11 cellular contexts compared by ENCODE assay signal in genomic region chr2:130229161-130229510, GRCh38. TPM values are rescaled to one million over a fixed set of nuclear protein-coding genes. Genes with fewer than 3 reads are reported as not detected.
A peak's percentile ranks its signal among the peaks of the same experiment; 100 is the strongest.
DNase-seq lines count a peak whose midpoint lies in the region; ATAC-seq and TF ChIP-seq lines count a peak whose summit lies in the region.
"Not testable (repeated sequence)": the region's sequence is repeated elsewhere in the genome, so short reads cannot be mapped to it uniquely, and the experiment has no call there.
"Had no signal": no experiment of that assay in that cellular context is flagged by ENCODE, and none has a peak within 500 bp of the region (broad histone marks: within the 10 kb centered on the region; RNA-seq: fewer than 3 reads in every experiment).

No MANE protein-coding gene starts in this region.

- not testable (repeated sequence) for H3K36me3 Mint-ChIP-seq in activated B cell treated with CpG ODN at 0.5 μM for 24 hours (ENCODE audit: low read depth); activated T-helper 2 cell treated with anti-CD3 and anti-CD28 coated beads, Interferon-gamma antibody, Interleukin-2, Interleukin-4, amounts not matched to agents 10 μg/mL and 5 μg/mL and 100 μg/mL, durations not matched to agents 14 hours and 24 hours and 36 hours (ENCODE audit: low read depth); natural killer cell treated with Interleukin-12 subunit alpha and Interleukin-12 subunit beta and Interleukin-15 and Interleukin-18, amount 100 ng/mL, for 72 hours

- TF ChIP-seq CTCF in activated B cell treated with CpG ODN at 0.5 μM for 24 hours (IDR thresholded peaks at IDR 0.05): not testable (repeated sequence)

- not testable (repeated sequence) for H3K27ac Mint-ChIP-seq in activated B cell treated with CpG ODN at 0.5 μM for 24 hours; activated T-helper 2 cell treated with anti-CD3 and anti-CD28 coated beads, Interferon-gamma antibody, Interleukin-2, Interleukin-4, amounts not matched to agents 10 μg/mL and 5 μg/mL and 100 μg/mL, durations not matched to agents 14 hours and 24 hours and 36 hours; natural killer cell treated with Interleukin-12 subunit alpha and Interleukin-12 subunit beta and Interleukin-15 and Interleukin-18, amount 100 ng/mL, for 72 hours

- not testable (repeated sequence) for H3K4me3 Mint-ChIP-seq in activated B cell treated with CpG ODN at 0.5 μM for 24 hours; natural killer cell treated with Interleukin-12 subunit alpha and Interleukin-12 subunit beta and Interleukin-15 and Interleukin-18, amount 100 ng/mL, for 72 hours
- H3K4me3 Mint-ChIP-seq in activated T-helper 2 cell treated with anti-CD3 and anti-CD28 coated beads, Interferon-gamma antibody, Interleukin-2, Interleukin-4, amounts not matched to agents 10 μg/mL and 5 μg/mL and 100 μg/mL, durations not matched to agents 14 hours and 24 hours and 36 hours (ENCODE audit: low read depth): peak overlapping the region; percentile 72

- intact Hi-C loops in activated B cell treated with CpG ODN at 0.5 μM for 24 hours (cut with micrococcal nuclease); activated T-helper 2 cell treated with anti-CD3 and anti-CD28 coated beads, Interferon-gamma antibody, Interleukin-2, Interleukin-4, amounts not matched to agents 10 μg/mL and 5 μg/mL and 100 μg/mL, durations not matched to agents 14 hours and 24 hours and 36 hours (cut with micrococcal nuclease); left cardiac atrium (cut with DNase I): not testable (repeated sequence)

- POLR2A ChIA-PET in activated B cell treated with CpG ODN at 0.5 μM for 24 hours (lab: Charles Lee): not testable (repeated sequence)

- DNase-seq in COLO668 (lab: John Stamatoyannopoulos, UW; ENCODE audit: unreplicated experiment) (peak; percentile 75), dermis microvascular lymphatic vessel endothelial cell (ENCODE audit: low read depth in 2 of 2) (peak; percentile 3 to 11), left cardiac atrium (peak; percentile 32)
- not testable (repeated sequence) for DNase-seq in activated B cell treated with CpG ODN at 0.5 μM for 24 hours
- peak; percentile 62 for DNase-seq in activated T-helper 2 cell treated with anti-CD3 and anti-CD28 coated beads, Interferon-gamma antibody, Interleukin-2, Interleukin-4, amounts not matched to agents 10 μg/mL and 5 μg/mL and 100 μg/mL, durations not matched to agents 14 hours and 24 hours and 36 hours (ENCODE audit: low spot score)
- DNase-seq in natural killer cell treated with Interleukin-12 subunit alpha and Interleukin-12 subunit beta and Interleukin-15 and Interleukin-18, amount 100 ng/mL, for 72 hours (ENCODE audit: low spot score): peak; percentile 65
- peak; percentile 17 for DNase-seq in stimulated activated naive CD8-positive, alpha-beta T cell treated with anti-CD3 and anti-CD28 coated beads, Interleukin-15, Interleukin-2, amounts not matched to agents 100 U/mL and 50 U/mL, for 24 hours

- not testable (repeated sequence) for H3K27me3 Mint-ChIP-seq in activated B cell treated with CpG ODN at 0.5 μM for 24 hours; activated T-helper 2 cell treated with anti-CD3 and anti-CD28 coated beads, Interferon-gamma antibody, Interleukin-2, Interleukin-4, amounts not matched to agents 10 μg/mL and 5 μg/mL and 100 μg/mL, durations not matched to agents 14 hours and 24 hours and 36 hours (ENCODE audit: low read depth)
- peaks cover 0 to 13% of the 10 kb centered on the region in 2 donors for H3K27me3 Mint-ChIP-seq in natural killer cell treated with Interleukin-12 subunit alpha and Interleukin-12 subunit beta and Interleukin-15 and Interleukin-18, amount 100 ng/mL, for 72 hours

- CTCF ChIA-PET in activated B cell treated with CpG ODN at 0.5 μM for 24 hours (lab: Charles Lee): not testable (repeated sequence)

- H3K4me1 Mint-ChIP-seq in activated B cell treated with CpG ODN at 0.5 μM for 24 hours; activated T-helper 2 cell treated with anti-CD3 and anti-CD28 coated beads, Interferon-gamma antibody, Interleukin-2, Interleukin-4, amounts not matched to agents 10 μg/mL and 5 μg/mL and 100 μg/mL, durations not matched to agents 14 hours and 24 hours and 36 hours (ENCODE audit: low read depth); natural killer cell treated with Interleukin-12 subunit alpha and Interleukin-12 subunit beta and Interleukin-15 and Interleukin-18, amount 100 ng/mL, for 72 hours (ENCODE audit: low read depth in 2 of 2): not testable (repeated sequence)

- H3K9me3 Mint-ChIP-seq in activated B cell treated with CpG ODN at 0.5 μM for 24 hours; activated T-helper 2 cell treated with anti-CD3 and anti-CD28 coated beads, Interferon-gamma antibody, Interleukin-2, Interleukin-4, amounts not matched to agents 10 μg/mL and 5 μg/mL and 100 μg/mL, durations not matched to agents 14 hours and 24 hours and 36 hours; natural killer cell treated with Interleukin-12 subunit alpha and Interleukin-12 subunit beta and Interleukin-15 and Interleukin-18, amount 100 ng/mL, for 72 hours: not testable (repeated sequence)

- ATAC-seq in HG02798 (IDR thresholded peaks at IDR 0.05; ENCODE audit: poor library complexity, unreplicated experiment) (peak; percentile 55), activated B cell treated with CpG ODN at 0.5 μM for 24 hours (ENCODE audit: low read depth) (peak; percentile 10), left cardiac atrium (peak; percentile 89 to 95)
- ATAC-seq in natural killer cell treated with Interleukin-12 subunit alpha and Interleukin-12 subunit beta and Interleukin-15 and Interleukin-18, amount 100 ng/mL, for 72 hours: peak; percentile 40 to 81
- peak; percentile 30 for ATAC-seq in stimulated activated naive CD8-positive, alpha-beta T cell treated with anti-CD3 and anti-CD28 coated beads, Interleukin-15, Interleukin-2, amounts not matched to agents 100 U/mL and 50 U/mL, for 24 hours

RNA-seq across cellular contexts. Expression of gene TUBA3E, which starts 30.9 kb away (rescaled TPM):
- total RNA-seq in activated B cell treated with CpG ODN at 0.5 μM for 24 hours (not detected in 2 replicates), dermis microvascular lymphatic vessel endothelial cell (not detected in 2 replicates), left cardiac atrium (1 to 10 TPM; 6.0 to 6.7 TPM)
- not detected in 2 replicates for total RNA-seq in activated T-helper 2 cell treated with anti-CD3 and anti-CD28 coated beads, Interferon-gamma antibody, Interleukin-2, Interleukin-4, amounts not matched to agents 10 μg/mL and 5 μg/mL and 100 μg/mL, durations not matched to agents 14 hours and 24 hours and 36 hours
- not detected for total RNA-seq in natural killer cell treated with Interleukin-12 subunit alpha and Interleukin-12 subunit beta and Interleukin-15 and Interleukin-18, amount 100 ng/mL, for 72 hours
- total RNA-seq: naive thymus-derived CD8-positive, alpha-beta T cell; renal cortical epithelial cell; T-helper 2 cell treated with Interferon-gamma antibody and Interleukin-4, amounts not matched to agents 100 ng/mL and 5 ng/mL, for 36 hours had no signal

RNA-seq across cellular contexts. Expression of gene MZT2B, which starts 47.1 kb away (rescaled TPM):
- total RNA-seq in activated B cell treated with CpG ODN at 0.5 μM for 24 hours (143 and 151 TPM in 2 replicates), dermis microvascular lymphatic vessel endothelial cell (153 and 186 TPM in 2 replicates), left cardiac atrium (100 to 1,000 TPM; 207 to 259 TPM)
- 349 and 376 TPM in 2 replicates for total RNA-seq in activated T-helper 2 cell treated with anti-CD3 and anti-CD28 coated beads, Interferon-gamma antibody, Interleukin-2, Interleukin-4, amounts not matched to agents 10 μg/mL and 5 μg/mL and 100 μg/mL, durations not matched to agents 14 hours and 24 hours and 36 hours
- total RNA-seq in natural killer cell treated with Interleukin-12 subunit alpha and Interleukin-12 subunit beta and Interleukin-15 and Interleukin-18, amount 100 ng/mL, for 72 hours: 100 to 1,000 TPM; 179 to 231 TPM

RNA-seq across cellular contexts. Expression of gene SMPD4, which starts 47.7 kb away (rescaled TPM):
- total RNA-seq in activated B cell treated with CpG ODN at 0.5 μM for 24 hours (58.5 and 66.8 TPM in 2 replicates), dermis microvascular lymphatic vessel endothelial cell (10.4 and 15.7 TPM in 2 replicates), left cardiac atrium (10 to 100 TPM; 20.2 to 24.4 TPM)
- total RNA-seq in activated T-helper 2 cell treated with anti-CD3 and anti-CD28 coated beads, Interferon-gamma antibody, Interleukin-2, Interleukin-4, amounts not matched to agents 10 μg/mL and 5 μg/mL and 100 μg/mL, durations not matched to agents 14 hours and 24 hours and 36 hours: 84.3 and 84.8 TPM in 2 replicates
- total RNA-seq in natural killer cell treated with Interleukin-12 subunit alpha and Interleukin-12 subunit beta and Interleukin-15 and Interleukin-18, amount 100 ng/mL, for 72 hours: 100 to 1,000 TPM in 1 of 2 donors, 10 to 100 TPM in 1; 84.8 to 122 TPM

Comparison
In these comparisons a context has a peak if more than half of its experiments do, and no peak if none do; other contexts are left out.
1. ATAC-seq: peak in every context shown above with its lines; median percentile 92 in left cardiac atrium; 60 in natural killer cell treated with Interleukin-12 subunit alpha and Interleukin-12 subunit beta and Interleukin-15 and Interleukin-18, amount 100 ng/mL, for 72 hours; 55 in HG02798; 30 in stimulated activated naive CD8-positive, alpha-beta T cell treated with anti-CD3 and anti-CD28 coated beads, Interleukin-15, Interleukin-2, amounts not matched to agents 100 U/mL and 50 U/mL, for 24 hours; 10 in activated B cell treated with CpG ODN at 0.5 μM for 24 hours.